In the genomic region with DNA sequence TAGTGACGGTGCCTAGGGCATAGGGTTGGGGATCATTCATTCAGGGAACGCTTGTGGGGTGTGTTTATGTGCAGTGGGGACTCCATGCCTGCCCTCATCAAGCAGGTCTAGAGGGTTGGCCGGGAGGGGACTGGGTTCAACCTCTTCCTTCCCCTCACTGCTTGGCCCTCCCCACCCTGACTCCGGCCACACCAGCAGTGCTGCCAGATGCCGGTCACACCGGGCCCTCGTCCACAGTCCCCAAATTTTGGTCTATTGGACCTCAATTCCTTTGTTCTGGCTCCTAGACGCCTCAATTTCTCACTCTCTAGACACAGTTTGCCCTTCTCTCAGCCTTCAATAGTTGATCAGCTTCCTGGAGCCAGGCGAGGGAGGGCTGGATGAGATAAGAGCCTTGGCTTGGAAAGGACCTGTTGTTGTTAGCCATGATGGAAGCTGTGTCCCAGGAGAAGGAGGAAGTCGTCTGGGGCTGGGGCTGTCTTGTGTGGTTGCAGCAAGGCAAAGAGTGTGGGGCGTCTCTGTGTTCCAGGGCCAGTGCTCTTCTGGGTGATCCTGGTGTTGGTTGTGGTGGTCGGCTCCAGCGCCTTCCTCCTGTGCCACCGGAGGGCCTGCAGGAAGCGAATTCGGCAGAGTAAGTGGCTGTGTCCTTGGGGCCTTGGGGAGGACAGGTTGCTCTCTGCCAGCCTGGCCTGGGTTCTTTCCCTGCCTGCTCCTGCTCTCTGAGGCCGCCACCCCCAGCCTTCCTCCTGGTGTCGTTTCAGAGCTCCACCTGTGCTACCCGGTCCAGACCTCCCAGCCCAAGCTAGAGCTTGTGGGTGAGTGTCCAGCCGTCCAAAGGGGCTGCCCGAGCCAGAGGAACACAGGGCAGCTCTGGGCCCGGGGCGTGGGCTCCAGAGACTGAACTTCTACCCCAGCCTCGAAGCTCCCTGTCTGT, we compare ENCODE assay signal across 1 cellular context.
TF ChIP-seq lines count a peak whose summit lies in the region.

No MANE protein-coding gene starts in this region.

TF ChIP-seq in endothelial cell of umbilical vein, 7 proteins besides CTCF, POLR2A, EP300 and RAD21:
- TF ChIP-seq FOS (IDR thresholded peaks at IDR 0.05; ENCODE audit: borderline replicate concordance, insufficient read depth, low read length) (no peak), EZH2 (IDR thresholded peaks at IDR 0.05; ENCODE audit: borderline replicate concordance, low read depth, low read length, severe bottlenecking) (no peak), GATA2 (IDR thresholded peaks at IDR 0.05; ENCODE audit: insufficient read depth, insufficient read length, low read depth, low read length) (no peak), POLR2AphosphoS5 (IDR thresholded peaks at IDR 0.05; ENCODE audit: insufficient read depth, low read depth, low read length) (no peak), MYC (IDR thresholded peaks at IDR 0.05; ENCODE audit: low read depth, low read length) (no peak), JUN (IDR thresholded peaks at IDR 0.05; ENCODE audit: borderline replicate concordance, insufficient read depth, insufficient read length, low read depth) (no peak)
- TF ChIP-seq, protein P1, sequence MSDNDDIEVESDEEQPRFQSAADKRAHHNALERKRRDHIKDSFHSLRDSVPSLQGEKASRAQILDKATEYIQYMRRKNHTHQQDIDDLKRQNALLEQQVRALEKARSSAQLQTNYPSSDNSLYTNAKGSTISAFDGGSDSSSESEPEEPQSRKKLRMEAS (IDR thresholded peaks at IDR 0.05; ENCODE audit: insufficient read depth, insufficient read length): no peak
